In the genomic region with DNA sequence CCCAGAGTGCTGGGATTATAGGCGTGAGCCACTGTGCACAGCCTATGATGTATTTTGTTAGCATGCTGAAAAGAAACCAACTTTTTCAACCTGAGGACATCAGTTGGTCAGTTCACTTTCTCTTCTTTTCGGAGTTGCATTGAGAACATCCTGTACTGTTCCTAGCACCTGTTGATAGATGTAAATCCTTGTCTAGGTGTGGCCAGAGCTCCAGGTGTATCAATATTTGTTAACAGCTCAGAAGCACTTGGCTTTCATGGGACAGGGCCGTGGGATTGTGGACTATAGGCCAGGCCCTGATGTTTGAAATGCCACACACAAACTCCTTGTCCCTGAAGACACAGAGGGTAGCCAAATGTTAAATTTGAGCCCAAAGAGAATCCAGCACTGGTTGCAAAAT, we compare ENCODE assay signal across 22 cellular contexts. TPM values are rescaled to one million over a fixed set of nuclear protein-coding genes. Genes with fewer than 3 reads are reported as not detected.
DNase-seq lines count a peak whose midpoint lies in the region; ATAC-seq and TF ChIP-seq lines count a peak whose summit lies in the region.
"Had no signal": no experiment of that assay in that cellular context is flagged by ENCODE, and none has a peak within 500 bp of the region (broad histone marks: within the 10 kb centered on the region; RNA-seq: fewer than 3 reads in every experiment).

No MANE protein-coding gene starts in this region.

- no peaks in the 10 kb centered on the region for H4K20me1 ChIP-seq in osteoblast (ENCODE audit: insufficient read depth, low read length)

- WGBS in psoas muscle, 3 donors, result 82 to 88% (median 83%) methylated on average over 3 of the region's 3 CpGs

- no peak overlapping the region for H3K4me3 ChIP-seq in mucosa of descending colon
- no peak overlapping the region for H3K4me3 ChIP-seq in osteoblast (ENCODE audit: insufficient read depth, low read length)
- H3K4me3 ChIP-seq in psoas muscle, result no peak overlapping the region
- H3K4me3 ChIP-seq: Peyer's patch, SJCRH30 had no signal

- H2AFZ ChIP-seq in osteoblast (ENCODE audit: low read length), result no peak overlapping the region

- H3K36me3 ChIP-seq in mucosa of descending colon (ENCODE audit: low read depth) (no peaks in the 10 kb centered on the region), osteoblast (ENCODE audit: insufficient read depth, low read length) (no peaks in the 10 kb centered on the region), psoas muscle (ENCODE audit: insufficient read depth in 1 of 2, low read depth in 1 of 2) (no peaks in the 10 kb centered on the region)
- H3K36me3 ChIP-seq: Peyer's patch, SJCRH30 had no signal

- H3K4me1 ChIP-seq in mucosa of descending colon (ENCODE audit: low read depth) (no peaks in the 10 kb centered on the region), osteoblast (ENCODE audit: insufficient read depth, low read length) (no peaks in the 10 kb centered on the region), psoas muscle (no peaks in the 10 kb centered on the region)
- H3K4me1 ChIP-seq: Peyer's patch, SJCRH30 had no signal

- intact Hi-C loops in mucosa of descending colon (cut with DNase I, micrococcal nuclease), result no loop called here
- intact Hi-C loops in psoas muscle (cut with DNase I), result no loop called here

- DNase-seq in DMS53 (lab: John Stamatoyannopoulos, UW) (peak; percentile 89), mucosa of descending colon (peak in 1 of 3 donors; percentile 13), osteoblast (ENCODE audit: insufficient read length, low spot score, missing footprints) (no peak), psoas muscle (no peak), NOMO-1 (lab: John Stamatoyannopoulos, UW; ENCODE audit: unreplicated experiment in 2 of 2) (no peak)
- no peak for DNase-seq in activated CD8-positive, alpha-beta memory T cell treated with anti-CD3 and anti-CD28 coated beads, Interleukin-2, amount 50 U/mL, for 4 hours
- DNase-seq: CD4-positive, CD25-positive, alpha-beta regulatory T cell; COR-L47; Karpas-422; NCI-H187; NCI-H2227 treated with DMSO at 0.1 percent for 48 hours; NCI-H526; SJCRH30; T-helper 1 cell had no signal

- H3K9me3 ChIP-seq in mucosa of descending colon, result no peaks in the 10 kb centered on the region
- H3K9me3 ChIP-seq in osteoblast (ENCODE audit: low read depth, low read length), result no peaks in the 10 kb centered on the region
- H3K9me3 ChIP-seq in psoas muscle, result no peaks in the 10 kb centered on the region
- H3K9me3 ChIP-seq: Peyer's patch, SJCRH30 had no signal

- H3K79me2 ChIP-seq in osteoblast (ENCODE audit: insufficient read depth, low read length), result no peaks in the 10 kb centered on the region

- H3K27me3 ChIP-seq in osteoblast (ENCODE audit: insufficient read depth, low read length) (no peaks in the 10 kb centered on the region), psoas muscle (ENCODE audit: insufficient read depth in 3 of 3, low read length in 2 of 3) (no peaks in the 10 kb centered on the region)
- H3K27me3 ChIP-seq: Peyer's patch, SJCRH30 had no signal

- no peak overlapping the region for H3K4me2 ChIP-seq in osteoblast (ENCODE audit: insufficient read depth, low read length)

- no peak for TF ChIP-seq CTCF in 22Rv1 (IDR thresholded peaks at IDR 0.05)
- no peak for TF ChIP-seq CTCF in VCaP (conservative IDR thresholded peaks at IDR 0.05)
- no peak for TF ChIP-seq CTCF in mucosa of descending colon (IDR thresholded peaks at IDR 0.05)
- no peak for TF ChIP-seq CTCF in osteoblast (IDR thresholded peaks at IDR 0.05; ENCODE audit: extremely low read depth, low read depth, low read length)
- no peak for TF ChIP-seq CTCF in psoas muscle (IDR thresholded peaks at IDR 0.05)

- peak; percentile 93 for ATAC-seq in mucosa of descending colon
- no peak for ATAC-seq in psoas muscle

- H3K27ac ChIP-seq in 22Rv1 (peak overlapping the region; percentile 43), VCaP (peak overlapping the region; percentile 3; the same call in 1 of the 2 replicates), osteoblast (ENCODE audit: low read depth, low read length) (no peak overlapping the region), psoas muscle (no peak overlapping the region)
- H3K27ac ChIP-seq: SJCRH30 had no signal

RNA-seq across cellular contexts. Expression of a gene that starts 14.9 kb away (rescaled TPM):
- total RNA-seq in mucosa of descending colon, result 1 to 10 TPM in 1 of 3 donors, under 1 TPM in 1, not detected in 1; 0.22 to 1.5 TPM
- total RNA-seq in osteoblast, result not detected in 2 replicates
- under 1 TPM in 1 of 4 donors, not detected in 3; 0.61 TPM for total RNA-seq in psoas muscle
- polyA plus RNA-seq in psoas muscle, result under 1 TPM; 0.01 to 0.18 (median 0.13) TPM
- total RNA-seq: CD4-positive, CD25-positive, alpha-beta regulatory T cell; Daoy; OCI-LY7; Peyer's patch; SJCRH30 had no signal
- polyA plus RNA-seq: BJ; CD4-positive, CD25-positive, alpha-beta regulatory T cell had no signal

RNA-seq across cellular contexts. Expression of a gene that starts 28.3 kb away (rescaled TPM):
- 1 to 10 TPM in 1 of 3 donors, not detected in 2; 1.6 TPM for total RNA-seq in mucosa of descending colon
- not detected in 2 replicates for total RNA-seq in osteoblast
- total RNA-seq in psoas muscle, result under 1 TPM in 2 of 4 donors, not detected in 2; 0.13 to 0.44 TPM
- polyA plus RNA-seq in psoas muscle, result under 1 TPM in 1 of 3 donors, not detected in 2; 0.07 TPM
- total RNA-seq: CD4-positive, CD25-positive, alpha-beta regulatory T cell; Daoy; H4; MCF 10A; OCI-LY7; Peyer's patch; SJCRH30 had no signal
- polyA plus RNA-seq: BJ; CD4-positive, CD25-positive, alpha-beta regulatory T cell had no signal

RNA-seq across cellular contexts. Expression of a gene that starts 42.4 kb away (rescaled TPM):
- total RNA-seq in mucosa of descending colon (under 1 TPM; 0.06 to 0.09 (median 0.07) TPM), osteoblast (0.59 and 1.1 TPM in 2 replicates), psoas muscle (under 1 TPM in 3 of 4 donors, not detected in 1; 0.05 to 0.13 (median 0.08) TPM)
- under 1 TPM; 0.01 to 0.05 (median 0.03) TPM for polyA plus RNA-seq in psoas muscle
- total RNA-seq: CD4-positive, CD25-positive, alpha-beta regulatory T cell; H4; MCF 10A; Peyer's patch; SJCRH30 had no signal
- polyA plus RNA-seq: BJ; CD4-positive, CD25-positive, alpha-beta regulatory T cell had no signal

Comparison
In these comparisons a context has a peak if more than half of its experiments do, and no peak if none do; other contexts are left out.
1. H3K27ac ChIP-seq: peak in 22Rv1 (single experiment) and VCaP (single experiment); none in osteoblast (single experiment) and psoas muscle (single experiment).